ENCODE assay signal across 18 cellular contexts in genomic region chr15:22844421-22845288, GRCh38. TPM values are rescaled to one million over a fixed set of nuclear protein-coding genes. Genes with fewer than 3 reads are reported as not detected.
DNase-seq lines count a peak whose midpoint lies in the region; ATAC-seq and TF ChIP-seq lines count a peak whose summit lies in the region.
"Had no signal": no experiment of that assay in that cellular context is flagged by ENCODE, and none has a peak within 500 bp of the region (broad histone marks: within the 10 kb centered on the region; RNA-seq: fewer than 3 reads in every experiment).

No MANE protein-coding gene starts in this region.

- peak overlapping the region; percentile 93 for H3K27ac Mint-ChIP-seq in activated T-cell treated with anti-CD3 and anti-CD28 coated beads, Interleukin-2, amount 50 U/mL, for 72 hours

- POLR2A ChIA-PET in RWPE1 (lab: Yijun Ruan, JAX; ENCODE audit: low non-redundant PET) (no interaction called here), SK-N-SH (lab: Yijun Ruan, JAX) (no interaction called here)

- H2AFZ ChIP-seq in smooth muscle cell (ENCODE audit: low read depth) (no peak overlapping the region), SK-N-SH (ENCODE audit: low read depth) (no peak overlapping the region)

- no peak overlapping the region for H3K4me3 Mint-ChIP-seq in activated T-cell treated with anti-CD3 and anti-CD28 coated beads, Interleukin-2, amount 50 U/mL, for 72 hours
- H3K4me3 Mint-ChIP-seq in activated T-cell treated with anti-CD3 and anti-CD28 coated beads, Interleukin-2, amount 50 U/mL, for 4 hours, result no peak overlapping the region
- H3K4me3 Mint-ChIP-seq: activated CD4-positive, alpha-beta T cell treated with anti-CD3 and anti-CD28 coated beads for 36 hours; T-helper 1 cell treated with Interleukin-12 subunit alpha and Interleukin-12 subunit beta and Interleukin-4 antibody, amounts not matched to agents 30 μg/mL and 1 μg/mL, for 36 hours had no signal

- H3K9ac ChIP-seq in iPS-18a (ENCODE audit: low read length) (no peak overlapping the region), smooth muscle cell (ENCODE audit: low read depth) (no peak overlapping the region), SK-N-SH (no peak overlapping the region)

- H3K4me1 Mint-ChIP-seq in activated T-cell treated with anti-CD3 and anti-CD28 coated beads, Interleukin-2, amount 50 U/mL, for 72 hours (ENCODE audit: low read depth), result peaks cover 60% of the 10 kb centered on the region
- peaks cover 50% of the 10 kb centered on the region for H3K4me1 Mint-ChIP-seq in activated T-cell treated with anti-CD3 and anti-CD28 coated beads, Interleukin-2, amount 50 U/mL, for 4 hours (ENCODE audit: low read depth)

- TF ChIP-seq EP300 in SK-N-SH (IDR thresholded peaks at IDR 0.05; ENCODE audit: borderline replicate concordance in 1 of 2, low read depth in 1 of 2, low read length in 1 of 2), result no peak

- H3F3A ChIP-seq in smooth muscle cell (ENCODE audit: low read depth) (peaks cover 5% of the 10 kb centered on the region), SK-N-SH (replicated peaks; ENCODE audit: insufficient read depth) (peaks cover 13% of the 10 kb centered on the region)

- H3K9me2 ChIP-seq in SK-N-SH, result no peaks in the 10 kb centered on the region

- CTCF ChIA-PET in RWPE1 (lab: Yijun Ruan, JAX) (interaction anchor here (0.6 kb wide), 1 partner anchor 56 kb away, joined by 4 read pairs; no protein-coding TSS in a partner anchor), SK-N-SH (lab: Yijun Ruan, JAX) (no interaction called here)

- TF ChIP-seq RAD21 in SK-N-SH (IDR thresholded peaks at IDR 0.05; ENCODE audit: low read length), result no peak

- H3K36me3 ChIP-seq in iPS-18a (ENCODE audit: control insufficient read depth, low read depth, low read length) (peaks cover 18% of the 10 kb centered on the region), smooth muscle cell (ENCODE audit: low read depth) (no peaks in the 10 kb centered on the region), SK-N-SH (replicated peaks in 1 of 2; ENCODE audit: control insufficient read depth in 1 of 2, insufficient read depth in 2 of 2, low read length in 1 of 2) (peaks cover 9 to 31% of the 10 kb centered on the region in 2 experiments)

- H3K27me3 ChIP-seq in iPS-18a (ENCODE audit: control insufficient read depth, insufficient read depth, low read length), result no peaks in the 10 kb centered on the region
- no peaks in the 10 kb centered on the region for H3K27me3 ChIP-seq in smooth muscle cell (ENCODE audit: low read depth)
- no peaks in the 10 kb centered on the region for H3K27me3 ChIP-seq in SK-N-SH (ENCODE audit: insufficient read depth)
- H3K27me3 ChIP-seq: upper lobe of left lung had no signal

- TF ChIP-seq CTCF in RWPE1 (conservative IDR thresholded peaks at IDR 0.05; ENCODE audit: low read depth), result no peak
- no peak for TF ChIP-seq CTCF in smooth muscle cell (IDR thresholded peaks at IDR 0.05; ENCODE audit: borderline replicate concordance, insufficient read depth, poor library complexity, severe bottlenecking)
- TF ChIP-seq CTCF in SK-N-SH (IDR thresholded peaks at IDR 0.05), result no peak

- H3K4me2 ChIP-seq in smooth muscle cell, result no peak overlapping the region
- no peak overlapping the region for H3K4me2 ChIP-seq in SK-N-SH

- H3K79me2 ChIP-seq in smooth muscle cell (ENCODE audit: low read depth) (peaks cover 100% of the 10 kb centered on the region), SK-N-SH (ENCODE audit: insufficient read depth) (peaks cover 99% of the 10 kb centered on the region)

- H3K36me3 Mint-ChIP-seq in activated T-cell treated with anti-CD3 and anti-CD28 coated beads, Interleukin-2, amount 50 U/mL, for 72 hours (ENCODE audit: insufficient read depth in 2 of 2), result peaks cover 9 to 31% of the 10 kb centered on the region in 2 donors
- peaks cover 34% of the 10 kb centered on the region for H3K36me3 Mint-ChIP-seq in activated T-cell treated with anti-CD3 and anti-CD28 coated beads, Interleukin-2, amount 50 U/mL, for 4 hours (ENCODE audit: insufficient read depth)

- no peak for DNase-seq in activated T-cell treated with anti-CD3 and anti-CD28 coated beads, Interleukin-2, amount 50 U/mL, for 72 hours
- DNase-seq in activated T-cell treated with anti-CD3 and anti-CD28 coated beads, Interleukin-2, amount 50 U/mL, for 4 hours, result no peak
- DNase-seq in RWPE1 (ENCODE audit: low spot score) (no peak), smooth muscle cell (lab: John Stamatoyannopoulos, UW; ENCODE audit: unreplicated experiment) (no peak), SK-N-SH (no peak)
- DNase-seq in stimulated activated CD4-positive, alpha-beta T cell treated with anti-CD3 and anti-CD28 coated beads, Interleukin-4, amount 100 ng/mL, for 4 hours, result no peak
- DNase-seq: activated CD4-positive, alpha-beta T cell treated with anti-CD3 and anti-CD28 coated beads for 36 hours; activated T-cell treated with anti-CD3 and anti-CD28 coated beads, Interleukin-2, amount 50 U/mL, for 48 hours; amniotic stem cell; GDM1; NCI-H1436 treated with DMSO at 0.1 percent for 48 hours; NCI-H345; occipital lobe; stimulated activated CD4-positive, alpha-beta T cell treated with anti-CD3 and anti-CD28 coated beads, Interleukin-4, amount 100 ng/mL, for 24 hours had no signal

- no peaks in the 10 kb centered on the region for H3K9me3 ChIP-seq in iPS-18a (ENCODE audit: control insufficient read depth, low read depth, low read length)
- no peaks in the 10 kb centered on the region for H3K9me3 ChIP-seq in smooth muscle cell (replicated peaks; ENCODE audit: low read depth)
- no peaks in the 10 kb centered on the region for H3K9me3 ChIP-seq in SK-N-SH
- H3K9me3 ChIP-seq: upper lobe of left lung had no signal

- H3K27ac ChIP-seq in RWPE1 (peak overlapping the region; percentile 2; the same call in 1 of the 2 replicates), iPS-18a (ENCODE audit: low read length) (peak overlapping the region; percentile 29), smooth muscle cell (ENCODE audit: low read depth) (peak overlapping the region; percentile 19), SK-N-SH (ENCODE audit: low read depth in 2 of 2, low read length in 1 of 2) (no peak overlapping the region)

- H3K27me3 Mint-ChIP-seq in activated T-cell treated with anti-CD3 and anti-CD28 coated beads, Interleukin-2, amount 50 U/mL, for 72 hours (ENCODE audit: low read depth), result no peaks in the 10 kb centered on the region
- H3K27me3 Mint-ChIP-seq in activated T-cell treated with anti-CD3 and anti-CD28 coated beads, Interleukin-2, amount 50 U/mL, for 4 hours (ENCODE audit: low read depth), result no peaks in the 10 kb centered on the region
- H3K27me3 Mint-ChIP-seq: activated CD4-positive, alpha-beta T cell treated with anti-CD3 and anti-CD28 coated beads for 36 hours had no signal

- ATAC-seq in activated T-cell treated with anti-CD3 and anti-CD28 coated beads, Interleukin-2, amount 50 U/mL, for 72 hours (replicated peaks in 1 of 2), result no peak
- ATAC-seq in activated T-cell treated with anti-CD3 and anti-CD28 coated beads, Interleukin-2, amount 50 U/mL, for 4 hours, result no peak
- ATAC-seq in esophagus mucosa, result no peak
- ATAC-seq: activated CD4-positive, alpha-beta T cell treated with anti-CD3 and anti-CD28 coated beads for 36 hours had no signal

- no peaks in the 10 kb centered on the region for H3K9me3 Mint-ChIP-seq in activated T-cell treated with anti-CD3 and anti-CD28 coated beads, Interleukin-2, amount 50 U/mL, for 72 hours
- H3K9me3 Mint-ChIP-seq in activated T-cell treated with anti-CD3 and anti-CD28 coated beads, Interleukin-2, amount 50 U/mL, for 4 hours, result no peaks in the 10 kb centered on the region
- H3K9me3 Mint-ChIP-seq: T-helper 1 cell treated with Interleukin-12 subunit alpha and Interleukin-12 subunit beta and Interleukin-4 antibody, amounts not matched to agents 30 μg/mL and 1 μg/mL, for 36 hours had no signal

- no peak overlapping the region for H3K4me3 ChIP-seq in iPS-18a (ENCODE audit: low read length)
- H3K4me3 ChIP-seq in smooth muscle cell, result no peak overlapping the region
- no peak overlapping the region for H3K4me3 ChIP-seq in SK-N-SH (ENCODE audit: low read depth in 2 of 2, low read length in 1 of 2)
- H3K4me3 ChIP-seq: upper lobe of left lung had no signal

- H3K4me1 ChIP-seq in iPS-18a (ENCODE audit: control insufficient read depth, low read depth, low read length), result peaks cover 16% of the 10 kb centered on the region
- peaks cover 24% of the 10 kb centered on the region for H3K4me1 ChIP-seq in smooth muscle cell (ENCODE audit: low read depth)
- peaks cover 6 to 8% of the 10 kb centered on the region in 2 experiments; a peak in 2 of 4 replicates for H3K4me1 ChIP-seq in SK-N-SH (ENCODE audit: control insufficient read depth in 1 of 2, insufficient read depth in 2 of 2, low read depth in 1 of 2, low read length in 1 of 2)

- WGBS in smooth muscle cell (ENCODE audit: low lambda C conversion rate), result 86% methylated on average over 19 of the region's 19 CpGs
- 88% methylated on average over 19 of the region's 19 CpGs for WGBS in SK-N-SH (ENCODE audit: low lambda C conversion rate)

- H4K20me1 ChIP-seq in smooth muscle cell (ENCODE audit: low read depth), result peaks cover 81% of the 10 kb centered on the region
- peaks cover 39% of the 10 kb centered on the region for H4K20me1 ChIP-seq in SK-N-SH (ENCODE audit: insufficient read depth)

TF ChIP-seq in SK-N-SH, 30 proteins besides CTCF, POLR2A, EP300 and RAD21 (continues in another document):
- TF ChIP-seq POLR2AphosphoS5 (IDR thresholded peaks at IDR 0.05; ENCODE audit: low read depth, low read length), result no peak

RNA-seq across cellular contexts. Expression of gene NIPA2, which starts 6.2 kb away (rescaled TPM):
- 10 to 100 TPM; 59.1 to 65.9 TPM for total RNA-seq in activated T-cell treated with anti-CD3 and anti-CD28 coated beads, Interleukin-2, amount 50 U/mL, for 72 hours
- 100 to 1,000 TPM; 111 to 112 (median 111) TPM for total RNA-seq in activated T-cell treated with anti-CD3 and anti-CD28 coated beads, Interleukin-2, amount 50 U/mL, for 4 hours
- total RNA-seq in smooth muscle cell (70.5 and 85.9 TPM in 2 replicates), esophagus mucosa (32.0 TPM)
- polyA plus RNA-seq in smooth muscle cell (44.7 and 48.6 TPM in 2 replicates), SK-N-SH (2012; rRNA removed) (32.0 and 39.6 TPM in 2 replicates)
- 46.5 and 50.5 TPM in 2 replicates for polyA plus RNA-seq in SK-N-SH (2012; cell fraction: cytosol; rRNA removed)
- polyA plus RNA-seq in SK-N-SH (2012; cell fraction: nucleus; rRNA removed), result 14.7 and 16.1 TPM in 2 replicates

RNA-seq across cellular contexts. Expression of gene NIPA1, which starts 58.2 kb away (rescaled TPM):
- 10 to 100 TPM; 16.2 to 18.8 TPM for total RNA-seq in activated T-cell treated with anti-CD3 and anti-CD28 coated beads, Interleukin-2, amount 50 U/mL, for 72 hours
- 10 to 100 TPM; 57.9 to 84.9 (median 69.0) TPM for total RNA-seq in activated T-cell treated with anti-CD3 and anti-CD28 coated beads, Interleukin-2, amount 50 U/mL, for 4 hours
- total RNA-seq in smooth muscle cell (6.2 and 8.1 TPM in 2 replicates), esophagus mucosa (4.3 TPM)
- polyA plus RNA-seq in smooth muscle cell (1.7 and 2.2 TPM in 2 replicates), SK-N-SH (2012; rRNA removed) (7.5 and 10.0 TPM in 2 replicates)
- polyA plus RNA-seq in SK-N-SH (2012; cell fraction: cytosol; rRNA removed), result 7.9 and 8.8 TPM in 2 replicates
- polyA plus RNA-seq in SK-N-SH (2012; cell fraction: nucleus; rRNA removed), result 10.6 and 12.3 TPM in 2 replicates

Comparison
In these comparisons a context has a peak if more than half of its experiments do, and no peak if none do; other contexts are left out.
1. H3K27ac ChIP-seq: peak in RWPE1 (single experiment), iPS-18a (single experiment) and smooth muscle cell (single experiment); none in SK-N-SH (0 of 2).